In the genomic region with DNA sequence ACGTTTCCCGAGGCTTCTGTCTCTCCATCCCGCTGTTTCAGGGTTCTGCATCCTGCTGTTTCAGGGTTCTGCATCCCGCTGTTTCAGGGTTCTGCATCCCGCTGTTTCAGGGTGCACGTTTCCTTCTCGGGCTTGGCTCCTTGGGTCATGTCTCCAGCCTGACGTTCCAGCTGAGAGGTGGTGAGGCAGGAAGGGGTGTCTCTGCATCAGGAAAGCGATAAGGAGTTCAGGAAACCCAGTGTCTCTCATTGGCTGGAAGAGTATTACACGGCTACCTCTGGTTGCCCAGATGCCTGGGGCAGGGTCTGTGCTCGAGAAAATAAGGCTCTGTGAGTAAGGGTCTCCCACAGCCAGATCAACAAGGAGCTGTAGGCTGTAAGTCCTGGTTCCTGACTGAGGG, we compare ENCODE assay signal across 19 cellular contexts.
"Had no signal": no experiment of that assay in that cellular context is flagged by ENCODE, and none has a peak within 500 bp of the region (broad histone marks: within the 10 kb centered on the region; RNA-seq: fewer than 3 reads in every experiment).

No MANE protein-coding gene starts in this region.

- H3K27ac Mint-ChIP-seq: activated naive CD8-positive, alpha-beta T cell treated with anti-CD3 and anti-CD28 coated beads for 36 hours; activated T-helper 17 cell treated with anti-CD3 and anti-CD28 coated beads, Interleukin-2, amount 50 U/mL, for 72 hours; immature natural killer cell; T-helper 2 cell treated with Interferon-gamma antibody and Interleukin-4, amounts not matched to agents 5 μg/mL and 100 μg/mL, for 36 hours; WTC11 had no signal

- H3K4me3 Mint-ChIP-seq: activated CD4-positive, alpha-beta T cell treated with anti-CD3 and anti-CD28 coated beads for 36 hours; activated naive CD8-positive, alpha-beta T cell treated with anti-CD3 and anti-CD28 coated beads for 36 hours; activated T-helper 17 cell treated with anti-CD3 and anti-CD28 coated beads, Interleukin-2, amount 50 U/mL, for 72 hours; immature natural killer cell; natural killer cell treated with Interleukin-12 subunit alpha and Interleukin-12 subunit beta and Interleukin-15 and Interleukin-18, amount 100 ng/mL, for 72 hours; T-helper 2 cell treated with Interferon-gamma antibody and Interleukin-4, amounts not matched to agents 5 μg/mL and 100 μg/mL, for 36 hours; WTC11 had no signal

- H3K9me3 Mint-ChIP-seq: activated naive CD8-positive, alpha-beta T cell treated with anti-CD3 and anti-CD28 coated beads for 36 hours; activated T-helper 17 cell treated with anti-CD3 and anti-CD28 coated beads, Interleukin-2, amount 50 U/mL, for 72 hours; immature natural killer cell; natural killer cell treated with Interleukin-12 subunit alpha and Interleukin-12 subunit beta and Interleukin-15 and Interleukin-18, amount 100 ng/mL, for 72 hours; T-helper 2 cell treated with Interferon-gamma antibody and Interleukin-4, amounts not matched to agents 5 μg/mL and 100 μg/mL, for 36 hours; WTC11 had no signal

- H3K4me1 ChIP-seq: parathyroid adenoma had no signal

- DNase-seq: activated CD4-positive, alpha-beta T cell treated with anti-CD3 and anti-CD28 coated beads for 36 hours; activated CD4-positive, alpha-beta T cell treated with anti-CD3 and anti-CD28 coated beads, Interleukin-2, amount 50 U/mL, for 48 hours; activated naive CD4-positive, alpha-beta T cell; activated naive CD8-positive, alpha-beta T cell treated with anti-CD3 and anti-CD28 coated beads for 36 hours; activated T-cell treated with anti-CD3 and anti-CD28 coated beads for 4 hours; amniotic stem cell; foreskin melanocyte; immature natural killer cell; kidney glomerular epithelial cell; sigmoid colon; spleen; stimulated activated CD8-positive, alpha-beta memory T cell treated with anti-CD3 and anti-CD28 coated beads, Interleukin-4, amount 100 ng/mL, for 48 hours; transverse colon had no signal

- H3K27me3 Mint-ChIP-seq: activated CD4-positive, alpha-beta T cell treated with anti-CD3 and anti-CD28 coated beads for 36 hours; activated naive CD8-positive, alpha-beta T cell treated with anti-CD3 and anti-CD28 coated beads for 36 hours; activated T-helper 17 cell treated with anti-CD3 and anti-CD28 coated beads, Interleukin-2, amount 50 U/mL, for 72 hours; natural killer cell treated with Interleukin-12 subunit alpha and Interleukin-12 subunit beta and Interleukin-15 and Interleukin-18, amount 100 ng/mL, for 72 hours had no signal

- H3K27ac ChIP-seq: parathyroid adenoma, transverse colon had no signal

- ATAC-seq: activated CD4-positive, alpha-beta T cell treated with anti-CD3 and anti-CD28 coated beads for 36 hours; activated T-helper 17 cell treated with anti-CD3 and anti-CD28 coated beads, Interleukin-2, amount 50 U/mL, for 72 hours; natural killer cell treated with Interleukin-12 subunit alpha and Interleukin-12 subunit beta and Interleukin-15 and Interleukin-18, amount 100 ng/mL, for 72 hours; stimulated activated naive CD8-positive, alpha-beta T cell treated with anti-CD3 and anti-CD28 coated beads, Interleukin-15, Interleukin-2, amounts not matched to agents 100 U/mL and 50 U/mL, for 24 hours had no signal

- H3K36me3 ChIP-seq: sigmoid colon, transverse colon had no signal

- H3K4me3 ChIP-seq: sigmoid colon, spleen, transverse colon had no signal

- H3K9me3 ChIP-seq: sigmoid colon, spleen, transverse colon had no signal

- H3K4me1 Mint-ChIP-seq: WTC11 had no signal

- H3K27me3 ChIP-seq: sigmoid colon, spleen, transverse colon had no signal

- H3K36me3 Mint-ChIP-seq: immature natural killer cell; natural killer cell treated with Interleukin-12 subunit alpha and Interleukin-12 subunit beta and Interleukin-15 and Interleukin-18, amount 100 ng/mL, for 72 hours; WTC11 had no signal

- H3K9ac ChIP-seq: parathyroid adenoma had no signal
